Comparison of ENCODE assay signal across 12 cellular contexts in the genomic region with DNA sequence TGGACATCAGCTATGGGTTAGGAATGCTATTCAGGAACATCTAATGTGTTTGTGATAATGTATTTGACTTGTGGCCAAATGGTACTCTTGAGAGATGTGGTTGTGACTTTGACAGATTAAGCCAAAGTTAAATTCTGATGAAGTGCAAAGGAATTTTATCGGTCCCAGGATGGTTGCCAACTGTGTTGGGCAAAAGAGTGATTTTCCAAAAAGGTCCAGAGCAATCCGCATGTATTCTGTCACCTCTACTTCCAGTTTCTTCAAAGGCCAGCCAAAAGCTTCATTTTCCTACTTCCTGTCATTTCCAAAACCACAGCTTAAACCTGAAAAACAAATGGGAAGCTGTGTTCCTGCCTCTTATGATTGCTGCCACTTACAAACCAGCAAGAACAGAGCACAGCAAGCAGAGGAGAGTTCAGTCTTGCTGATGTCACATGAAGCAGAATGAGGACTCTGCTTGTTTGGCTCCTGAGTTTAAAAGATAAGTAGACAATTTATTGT. TPM values are rescaled to one million over a fixed set of nuclear protein-coding genes. Genes with fewer than 3 reads are reported as not detected.
DNase-seq lines count a peak whose midpoint lies in the region; ATAC-seq and TF ChIP-seq lines count a peak whose summit lies in the region.
"Had no signal": no experiment of that assay in that cellular context is flagged by ENCODE, and none has a peak within 500 bp of the region (broad histone marks: within the 10 kb centered on the region; RNA-seq: fewer than 3 reads in every experiment).

No MANE protein-coding gene starts in this region.

- H3K79me2 ChIP-seq in GM23338 (replicated peaks; ENCODE audit: insufficient read depth): no peaks in the 10 kb centered on the region

- no peak overlapping the region for H3K4me3 Mint-ChIP-seq in stimulated activated naive CD8-positive, alpha-beta T cell treated with anti-CD3 and anti-CD28 coated beads, Interleukin-15, Interleukin-2, amounts not matched to agents 100 ng/mL and 50 ng/mL, for 24 hours
- H3K4me3 Mint-ChIP-seq in activated T-helper 1 cell treated with anti-CD3 and anti-CD28 coated beads, Interleukin-12 subunit alpha, Interleukin-12 subunit beta, Interleukin-2, Interleukin-4 antibody, amounts not matched to agents 30 ng/mL and 10 ng/mL and 1 ng/mL, durations not matched to agents 14 hours and 24 hours and 36 hours: no peak overlapping the region
- no peak overlapping the region for H3K4me3 Mint-ChIP-seq in GM23338
- no peak overlapping the region for H3K4me3 Mint-ChIP-seq in MCF 10A (ENCODE audit: unreplicated experiment)
- no peak overlapping the region for H3K4me3 Mint-ChIP-seq in T-helper 2 cell treated with Interferon-gamma antibody and Interleukin-4, amounts not matched to agents 5 μg/mL and 100 μg/mL, for 36 hours
- H3K4me3 Mint-ChIP-seq: CD4-positive, CD25-positive, alpha-beta regulatory T cell; neural progenitor cell had no signal

- H3K9me3 Mint-ChIP-seq in stimulated activated naive CD8-positive, alpha-beta T cell treated with anti-CD3 and anti-CD28 coated beads, Interleukin-15, Interleukin-2, amounts not matched to agents 100 ng/mL and 50 ng/mL, for 24 hours: no peaks in the 10 kb centered on the region
- no peaks in the 10 kb centered on the region for H3K9me3 Mint-ChIP-seq in activated T-helper 1 cell treated with anti-CD3 and anti-CD28 coated beads, Interleukin-12 subunit alpha, Interleukin-12 subunit beta, Interleukin-2, Interleukin-4 antibody, amounts not matched to agents 30 ng/mL and 10 ng/mL and 1 ng/mL, durations not matched to agents 14 hours and 24 hours and 36 hours
- H3K9me3 Mint-ChIP-seq in GM23338 (no peaks in the 10 kb centered on the region), MCF 10A (ENCODE audit: unreplicated experiment) (peaks cover 7% of the 10 kb centered on the region)
- no peaks in the 10 kb centered on the region for H3K9me3 Mint-ChIP-seq in T-helper 2 cell treated with Interferon-gamma antibody and Interleukin-4, amounts not matched to agents 5 μg/mL and 100 μg/mL, for 36 hours
- H3K9me3 Mint-ChIP-seq: CD4-positive, CD25-positive, alpha-beta regulatory T cell; neural progenitor cell had no signal

- no peak overlapping the region for H2AFZ ChIP-seq in GM23338
- H2AFZ ChIP-seq: neural progenitor cell had no signal

- intact Hi-C loops in activated T-helper 1 cell treated with anti-CD3 and anti-CD28 coated beads, Interleukin-12 subunit alpha, Interleukin-12 subunit beta, Interleukin-2, Interleukin-4 antibody, amounts not matched to agents 30 ng/mL and 10 ng/mL and 1 ng/mL, durations not matched to agents 14 hours and 24 hours and 36 hours (cut with micrococcal nuclease): loop anchor here (5.0 kb wide), 2 partner anchors 102 to 257 kb away; a partner anchor contains a TSS
- intact Hi-C loops in left cardiac atrium (cut with DNase I) (loop anchor here in 1 of 2 donors (10.0 kb wide), 1 partner anchor 54 kb away; no protein-coding TSS in a partner anchor), MCF 10A (cut with micrococcal nuclease) (no loop called here)

- no peaks in the 10 kb centered on the region for H4K20me1 ChIP-seq in GM23338 (replicated peaks; ENCODE audit: insufficient read depth)

- H3K9me2 ChIP-seq in GM23338 (ENCODE audit: insufficient read depth): no peaks in the 10 kb centered on the region

- peak overlapping the region; percentile 62 for H3K27ac Mint-ChIP-seq in stimulated activated naive CD8-positive, alpha-beta T cell treated with anti-CD3 and anti-CD28 coated beads, Interleukin-15, Interleukin-2, amounts not matched to agents 100 ng/mL and 50 ng/mL, for 24 hours
- H3K27ac Mint-ChIP-seq in activated T-helper 1 cell treated with anti-CD3 and anti-CD28 coated beads, Interleukin-12 subunit alpha, Interleukin-12 subunit beta, Interleukin-2, Interleukin-4 antibody, amounts not matched to agents 30 ng/mL and 10 ng/mL and 1 ng/mL, durations not matched to agents 14 hours and 24 hours and 36 hours: peak overlapping the region; percentile 8
- H3K27ac Mint-ChIP-seq in GM23338 (no peak overlapping the region), MCF 10A (ENCODE audit: low read depth, unreplicated experiment) (no peak overlapping the region)
- no peak overlapping the region for H3K27ac Mint-ChIP-seq in T-helper 2 cell treated with Interferon-gamma antibody and Interleukin-4, amounts not matched to agents 5 μg/mL and 100 μg/mL, for 36 hours
- H3K27ac Mint-ChIP-seq: neural progenitor cell had no signal

- H3K27me3 Mint-ChIP-seq in stimulated activated naive CD8-positive, alpha-beta T cell treated with anti-CD3 and anti-CD28 coated beads, Interleukin-15, Interleukin-2, amounts not matched to agents 100 ng/mL and 50 ng/mL, for 24 hours: no peaks in the 10 kb centered on the region
- no peaks in the 10 kb centered on the region for H3K27me3 Mint-ChIP-seq in activated T-helper 1 cell treated with anti-CD3 and anti-CD28 coated beads, Interleukin-12 subunit alpha, Interleukin-12 subunit beta, Interleukin-2, Interleukin-4 antibody, amounts not matched to agents 30 ng/mL and 10 ng/mL and 1 ng/mL, durations not matched to agents 14 hours and 24 hours and 36 hours (ENCODE audit: insufficient read depth)
- H3K27me3 Mint-ChIP-seq in GM23338 (ENCODE audit: insufficient read depth, low read depth, poor library complexity) (peaks cover 5% of the 10 kb centered on the region), MCF 10A (ENCODE audit: insufficient read depth, unreplicated experiment) (no peaks in the 10 kb centered on the region)
- H3K27me3 Mint-ChIP-seq in T-helper 2 cell treated with Interferon-gamma antibody and Interleukin-4, amounts not matched to agents 5 μg/mL and 100 μg/mL, for 36 hours (ENCODE audit: low read depth): no peaks in the 10 kb centered on the region
- H3K27me3 Mint-ChIP-seq: CD4-positive, CD25-positive, alpha-beta regulatory T cell had no signal

- CTCF ChIA-PET in MCF 10A (lab: Yijun Ruan, JAX): interaction anchor here (0.7 to 0.8 kb wide), 2 partner anchors 17 to 350 kb away, joined by 3 to 4 read pairs; no protein-coding TSS in a partner anchor

- H3K4me2 ChIP-seq in GM23338: no peak overlapping the region
- H3K4me2 ChIP-seq: neural progenitor cell had no signal

- H3F3A ChIP-seq in GM23338 (replicated peaks; ENCODE audit: low read depth): no peaks in the 10 kb centered on the region

- H3K36me3 ChIP-seq in GM23338 (ENCODE audit: insufficient read depth): no peaks in the 10 kb centered on the region
- H3K36me3 ChIP-seq: neural progenitor cell had no signal

- TF ChIP-seq CTCF in GM23338 (conservative IDR thresholded peaks at IDR 0.05; ENCODE audit: low read depth in 2 of 2) (no peak), MCF 10A (IDR thresholded peaks at IDR 0.05; ENCODE audit: unreplicated experiment) (no peak)

- no peak for ATAC-seq in stimulated activated naive CD8-positive, alpha-beta T cell treated with anti-CD3 and anti-CD28 coated beads, Interleukin-15, Interleukin-2, amounts not matched to agents 100 U/mL and 50 U/mL, for 24 hours
- peak; percentile 64 to 77 for ATAC-seq in left cardiac atrium
- no peak for ATAC-seq in GM23338
- ATAC-seq in HG02884 (IDR thresholded peaks at IDR 0.05; ENCODE audit: unreplicated experiment): no peak

- POLR2A ChIA-PET in MCF 10A (lab: Yijun Ruan, JAX): interaction anchor here (1.4 kb wide), 1 partner anchor 44 kb away, joined by 3 read pairs; no protein-coding TSS in a partner anchor

- no peaks in the 10 kb centered on the region for H3K27me3 ChIP-seq in GM23338 (ENCODE audit: insufficient read depth)
- H3K27me3 ChIP-seq: neural progenitor cell had no signal

- BruUV-seq in MCF 10A (replicated peaks; lab: Mats Ljungman, UMichigan): no TSS peak

- H3K27ac ChIP-seq in GM23338 (ENCODE audit: low read depth): no peak overlapping the region
- H3K27ac ChIP-seq: neural progenitor cell had no signal

- H3K4me1 ChIP-seq in GM23338 (ENCODE audit: insufficient read depth): peaks cover 14% of the 10 kb centered on the region

- peaks cover 36% of the 10 kb centered on the region for H3K4me1 Mint-ChIP-seq in stimulated activated naive CD8-positive, alpha-beta T cell treated with anti-CD3 and anti-CD28 coated beads, Interleukin-15, Interleukin-2, amounts not matched to agents 100 ng/mL and 50 ng/mL, for 24 hours (ENCODE audit: low read depth)
- H3K4me1 Mint-ChIP-seq in activated T-helper 1 cell treated with anti-CD3 and anti-CD28 coated beads, Interleukin-12 subunit alpha, Interleukin-12 subunit beta, Interleukin-2, Interleukin-4 antibody, amounts not matched to agents 30 ng/mL and 10 ng/mL and 1 ng/mL, durations not matched to agents 14 hours and 24 hours and 36 hours (ENCODE audit: low read depth): peaks cover 35% of the 10 kb centered on the region
- peaks cover 34% of the 10 kb centered on the region for H3K4me1 Mint-ChIP-seq in GM23338
- peaks cover 24% of the 10 kb centered on the region for H3K4me1 Mint-ChIP-seq in MCF 10A (ENCODE audit: insufficient read depth, unreplicated experiment)
- peaks cover 21% of the 10 kb centered on the region for H3K4me1 Mint-ChIP-seq in T-helper 2 cell treated with Interferon-gamma antibody and Interleukin-4, amounts not matched to agents 5 μg/mL and 100 μg/mL, for 36 hours (ENCODE audit: low read depth)
- H3K4me1 Mint-ChIP-seq: neural progenitor cell had no signal

- no peak for DNase-seq in stimulated activated naive CD8-positive, alpha-beta T cell treated with anti-CD3 and anti-CD28 coated beads, Interleukin-15, Interleukin-2, amounts not matched to agents 100 U/mL and 50 U/mL, for 24 hours
- DNase-seq in activated T-helper 1 cell treated with anti-CD3 and anti-CD28 coated beads, Interleukin-12 subunit alpha, Interleukin-12 subunit beta, Interleukin-2, Interleukin-4 antibody, amounts not matched to agents 30 ng/mL and 10 ng/mL and 1 ng/mL, durations not matched to agents 14 hours and 24 hours and 36 hours (ENCODE audit: low spot score): no peak
- DNase-seq in left cardiac atrium (peak; percentile 35), GM23338 (ENCODE audit: low spot score) (no peak), MCF 10A (ENCODE audit: unreplicated experiment) (no peak)
- no peak for DNase-seq in T-helper 2 cell treated with Interferon-gamma antibody and Interleukin-4, amounts not matched to agents 5 μg/mL and 100 μg/mL, for 36 hours (ENCODE audit: low spot score)
- DNase-seq: activated CD4-positive, alpha-beta T cell treated with anti-CD3 and anti-CD28 coated beads, Interleukin-2, amount 50 U/mL, for 48 hours; CD4-positive, CD25-positive, alpha-beta regulatory T cell; central memory CD4-positive, alpha-beta T cell had no signal

- H3K36me3 Mint-ChIP-seq in stimulated activated naive CD8-positive, alpha-beta T cell treated with anti-CD3 and anti-CD28 coated beads, Interleukin-15, Interleukin-2, amounts not matched to agents 100 ng/mL and 50 ng/mL, for 24 hours (ENCODE audit: low read depth): no peaks in the 10 kb centered on the region
- H3K36me3 Mint-ChIP-seq in activated T-helper 1 cell treated with anti-CD3 and anti-CD28 coated beads, Interleukin-12 subunit alpha, Interleukin-12 subunit beta, Interleukin-2, Interleukin-4 antibody, amounts not matched to agents 30 ng/mL and 10 ng/mL and 1 ng/mL, durations not matched to agents 14 hours and 24 hours and 36 hours (ENCODE audit: low read depth): peaks cover 2% of the 10 kb centered on the region
- H3K36me3 Mint-ChIP-seq in GM23338 (ENCODE audit: low read depth): no peaks in the 10 kb centered on the region
- H3K36me3 Mint-ChIP-seq in MCF 10A (ENCODE audit: insufficient read depth, unreplicated experiment): no peaks in the 10 kb centered on the region
- H3K36me3 Mint-ChIP-seq in T-helper 2 cell treated with Interferon-gamma antibody and Interleukin-4, amounts not matched to agents 5 μg/mL and 100 μg/mL, for 36 hours (ENCODE audit: low read depth): no peaks in the 10 kb centered on the region
- H3K36me3 Mint-ChIP-seq: CD4-positive, CD25-positive, alpha-beta regulatory T cell; neural progenitor cell had no signal

- no peak overlapping the region for H3K4me3 ChIP-seq in GM23338
- H3K4me3 ChIP-seq: neural progenitor cell had no signal

RNA-seq across cellular contexts. Expression of a gene that starts 59.8 kb away (rescaled TPM):
- 5.2 and 5.9 TPM in 2 replicates for total RNA-seq in activated T-helper 1 cell treated with anti-CD3 and anti-CD28 coated beads, Interleukin-12 subunit alpha, Interleukin-12 subunit beta, Interleukin-2, Interleukin-4 antibody, amounts not matched to agents 30 ng/mL and 10 ng/mL and 1 ng/mL, durations not matched to agents 14 hours and 24 hours and 36 hours
- total RNA-seq in left cardiac atrium (10 to 100 TPM; 17.4 to 23.8 TPM), MCF 10A (2022) (5.4 and 6.9 TPM in 2 replicates)
- 12.5 and 12.7 TPM in 2 replicates for total RNA-seq in GM23338 (2014; rRNA removed; shearing (Covaris generic))
- polyA plus RNA-seq in GM23338 (2016; fragmentation: Nextera tagmentation; extraction: Ambion mirVana): 7.0 and 8.7 TPM in 2 replicates

Comparison
In these comparisons a context has a peak if more than half of its experiments do, and no peak if none do; other contexts are left out.
1. H3K27ac Mint-ChIP-seq: peak in stimulated activated naive CD8-positive, alpha-beta T cell treated with anti-CD3 and anti-CD28 coated beads, Interleukin-15, Interleukin-2, amounts not matched to agents 100 ng/mL and 50 ng/mL, for 24 hours (single experiment) and activated T-helper 1 cell treated with anti-CD3 and anti-CD28 coated beads, Interleukin-12 subunit alpha, Interleukin-12 subunit beta, Interleukin-2, Interleukin-4 antibody, amounts not matched to agents 30 ng/mL and 10 ng/mL and 1 ng/mL, durations not matched to agents 14 hours and 24 hours and 36 hours (single experiment); none in GM23338 (single experiment), MCF 10A (single experiment) and T-helper 2 cell treated with Interferon-gamma antibody and Interleukin-4, amounts not matched to agents 5 μg/mL and 100 μg/mL, for 36 hours (single experiment).
2. ATAC-seq: peak in left cardiac atrium (2 of 2); none in stimulated activated naive CD8-positive, alpha-beta T cell treated with anti-CD3 and anti-CD28 coated beads, Interleukin-15, Interleukin-2, amounts not matched to agents 100 U/mL and 50 U/mL, for 24 hours (single experiment), GM23338 (single experiment) and HG02884 (single experiment).